Comparison of ENCODE assay signal across 8 cellular contexts in genomic region chr1:16635959-16636358, GRCh38. TPM values are rescaled to one million over a fixed set of nuclear protein-coding genes. Genes with fewer than 3 reads are reported as not detected.
DNase-seq lines count a peak whose midpoint lies in the region; ATAC-seq and TF ChIP-seq lines count a peak whose summit lies in the region.
"Not testable (repeated sequence)": the region's sequence is repeated elsewhere in the genome, so short reads cannot be mapped to it uniquely, and the experiment has no call there.
"Had no signal": no experiment of that assay in that cellular context is flagged by ENCODE, and none has a peak within 500 bp of the region (broad histone marks: within the 10 kb centered on the region; RNA-seq: fewer than 3 reads in every experiment).

No MANE protein-coding gene starts in this region.

- WGBS in adrenal gland, 4 donors: 90 to 92% (median 91%) methylated on average over 5 of the region's 5 CpGs
- WGBS in endodermal cell (ENCODE audit: insufficient coverage in 1 of 2, insufficient read length in 1 of 2), 2 experiments: 93 to 95% methylated on average over 4 to 5 of the region's 5 CpGs
- 97% methylated on average over 5 of the region's 5 CpGs for WGBS in right cardiac atrium

- not testable (repeated sequence) for TF ChIP-seq CTCF in RWPE2 (IDR thresholded peaks at IDR 0.05; ENCODE audit: poor library complexity, severe bottlenecking); adrenal gland (IDR thresholded peaks at IDR 0.05); endodermal cell (conservative IDR thresholded peaks at IDR 0.05); mucosa of descending colon (IDR thresholded peaks at IDR 0.05); gastrocnemius medialis (IDR thresholded peaks at IDR 0.05 in 4 of 5, conservative IDR thresholded peaks at IDR 0.05 in 1 of 5)

- H3K9ac ChIP-seq in endodermal cell (ENCODE audit: extremely low read depth, low read length, poor library complexity, severe bottlenecking): not testable (repeated sequence)

- peak; percentile 34 for DNase-seq in RWPE2 (ENCODE audit: low spot score)
- DNase-seq in activated CD8-positive, alpha-beta memory T cell treated with anti-CD3 and anti-CD28 coated beads, Interleukin-2, amount 50 U/mL, for 48 hours: peak; percentile 53
- DNase-seq in adrenal gland: peak in 6 of 7 donors; percentile 4 to 52 (median 22)
- DNase-seq in endodermal cell: peak; percentile 53
- peak; percentile 6 to 48 (median 32) for DNase-seq in right cardiac atrium
- DNase-seq in mucosa of descending colon: peak; percentile 2 to 44 (median 20)
- peak; percentile 1 to 15 for DNase-seq in gastrocnemius medialis

- H3K9me3 Mint-ChIP-seq in endodermal cell: not testable (repeated sequence)

- H3K4me1 ChIP-seq in RWPE2 (ENCODE audit: insufficient read depth, poor library complexity, severe bottlenecking); adrenal gland (replicated peaks in 1 of 2); endodermal cell (ENCODE audit: control insufficient read depth, insufficient read depth, low read length); right cardiac atrium (ENCODE audit: control insufficient read depth, insufficient read depth, low read length); mucosa of descending colon (ENCODE audit: low read depth): not testable (repeated sequence)
- peaks cover 37 to 43% of the 10 kb centered on the region in 2 donors for H3K4me1 ChIP-seq in gastrocnemius medialis

- H3K36me3 ChIP-seq in RWPE2 (ENCODE audit: low read depth): peaks cover 18% of the 10 kb centered on the region
- H3K36me3 ChIP-seq in adrenal gland (replicated peaks in 1 of 2): peaks cover 0 to 37% of the 10 kb centered on the region in 2 donors
- peaks cover 33% of the 10 kb centered on the region for H3K36me3 ChIP-seq in endodermal cell (ENCODE audit: control insufficient read depth, insufficient read depth, low read length)
- not testable (repeated sequence) for H3K36me3 ChIP-seq in mucosa of descending colon (ENCODE audit: low read depth)
- peaks cover 3 to 29% of the 10 kb centered on the region in 2 donors for H3K36me3 ChIP-seq in gastrocnemius medialis

- H3K4me1 Mint-ChIP-seq in endodermal cell: not testable (repeated sequence)

- not testable (repeated sequence) for H3K27me3 Mint-ChIP-seq in endodermal cell (ENCODE audit: insufficient read depth)

- H3K9me3 ChIP-seq in RWPE2 (ENCODE audit: severe bottlenecking); adrenal gland (replicated peaks in 1 of 3); endodermal cell (ENCODE audit: control insufficient read depth, low read length); right cardiac atrium (ENCODE audit: control insufficient read depth, low read length); mucosa of descending colon; gastrocnemius medialis: not testable (repeated sequence)

- in situ Hi-C loops in gastrocnemius medialis (cut with MboI; ENCODE audit: low sequenced_read_pairs in 4 of 4): loop anchor here in 1 of 4 donors (25.0 kb wide), 1 partner anchor 124 kb away; the partner anchor contains the start of gene RNU1-1

- H3K27ac ChIP-seq in RWPE2 (ENCODE audit: poor library complexity, severe bottlenecking); adrenal gland; endodermal cell (ENCODE audit: low read depth, low read length); right cardiac atrium (ENCODE audit: low read length): not testable (repeated sequence)
- peak overlapping the region in 1 of 4 donors; percentile 28 for H3K27ac ChIP-seq in gastrocnemius medialis

- intact Hi-C loops in adrenal gland (cut with DNase I); right cardiac atrium (cut with DNase I); mucosa of descending colon (cut with DNase I, micrococcal nuclease): not testable (repeated sequence)
- intact Hi-C loops in gastrocnemius medialis (cut with DNase I; ENCODE audit: low total_unique reads): loop anchor here (5.0 kb wide), 1 partner anchor 271 kb away; no protein-coding TSS in a partner anchor

- H3K4me3 Mint-ChIP-seq in endodermal cell: not testable (repeated sequence)

- not testable (repeated sequence) for TF ChIP-seq POLR2A in adrenal gland (IDR thresholded peaks at IDR 0.05); gastrocnemius medialis (IDR thresholded peaks at IDR 0.05)

- H3K36me3 Mint-ChIP-seq in endodermal cell (ENCODE audit: low read depth): peaks cover 37% of the 10 kb centered on the region

- H3K4me3 ChIP-seq in RWPE2 (ENCODE audit: severe bottlenecking); adrenal gland; endodermal cell (ENCODE audit: low read length); right cardiac atrium (ENCODE audit: low read length); mucosa of descending colon; gastrocnemius medialis: not testable (repeated sequence)

- not testable (repeated sequence) for ATAC-seq in RWPE2 (ENCODE audit: low read depth); right cardiac atrium; mucosa of descending colon; gastrocnemius medialis

- H3K27ac Mint-ChIP-seq in endodermal cell: not testable (repeated sequence)

- H3K27me3 ChIP-seq in RWPE2 (ENCODE audit: insufficient read depth, poor library complexity, severe bottlenecking); adrenal gland; endodermal cell (ENCODE audit: control insufficient read depth, insufficient read depth, low read length, poor library complexity, severe bottlenecking); right cardiac atrium (ENCODE audit: control insufficient read depth, insufficient read depth); gastrocnemius medialis: not testable (repeated sequence)

RNA-seq across cellular contexts. Expression of gene NBPF1, which starts 22.6 kb away (rescaled TPM):
- total RNA-seq in adrenal gland (100 to 1,000 TPM in 4 of 8 donors, 10 to 100 TPM in 4; 46.4 to 205 (median 111) TPM), endodermal cell (10 to 100 TPM; 39.2 to 42.5 TPM), right cardiac atrium (10 to 100 TPM in 3 of 4 donors, 1 to 10 TPM in 1; 8.9 to 18.7 (median 15.7) TPM), mucosa of descending colon (100 to 1,000 TPM in 2 of 3 donors, 10 to 100 TPM in 1; 80.2 to 169 (median 104) TPM), gastrocnemius medialis (10 to 100 TPM in 2 of 4 donors, 1 to 10 TPM in 2; 6.6 to 20.0 (median 11.2) TPM)
- polyA plus RNA-seq in adrenal gland (100 to 1,000 TPM in 1 of 3 donors, 10 to 100 TPM in 1, 1 to 10 TPM in 1; 7.9 to 185 (median 25.8) TPM), right cardiac atrium (6.5 TPM)
- polyA plus RNA-seq in endodermal cell (2013, experiment 1 of 2): 37.2 TPM
- polyA plus RNA-seq in endodermal cell (2013, experiment 2 of 2): 29.5 TPM

RNA-seq across cellular contexts. Expression of gene RNU1-3, which starts 30.8 kb away (rescaled TPM):
- total RNA-seq in adrenal gland (1,000 to 10,000 TPM in 3 of 8 donors, 100 to 1,000 TPM in 1, under 1 TPM in 3, not detected in 1; under 0.01 to 2,119 (median 890) TPM), endodermal cell (1,000 to 10,000 TPM; 2,483 to 3,611 TPM), right cardiac atrium (1,000 to 10,000 TPM; 3,675 to 8,578 (median 7,073) TPM), mucosa of descending colon (1,000 to 10,000 TPM; 2,195 to 6,222 (median 2,378) TPM), gastrocnemius medialis (under 1 TPM in 1 of 4 donors, not detected in 3; under 0.01 TPM)
- polyA plus RNA-seq in adrenal gland (not detected), right cardiac atrium (not detected)
- 11,872 TPM for polyA plus RNA-seq in endodermal cell (2013, experiment 1 of 2)
- 14,577 TPM for polyA plus RNA-seq in endodermal cell (2013, experiment 2 of 2)
- total RNA-seq: HT1080 had no signal
